Comparison of ENCODE assay signal across 8 cellular contexts in the genomic region with DNA sequence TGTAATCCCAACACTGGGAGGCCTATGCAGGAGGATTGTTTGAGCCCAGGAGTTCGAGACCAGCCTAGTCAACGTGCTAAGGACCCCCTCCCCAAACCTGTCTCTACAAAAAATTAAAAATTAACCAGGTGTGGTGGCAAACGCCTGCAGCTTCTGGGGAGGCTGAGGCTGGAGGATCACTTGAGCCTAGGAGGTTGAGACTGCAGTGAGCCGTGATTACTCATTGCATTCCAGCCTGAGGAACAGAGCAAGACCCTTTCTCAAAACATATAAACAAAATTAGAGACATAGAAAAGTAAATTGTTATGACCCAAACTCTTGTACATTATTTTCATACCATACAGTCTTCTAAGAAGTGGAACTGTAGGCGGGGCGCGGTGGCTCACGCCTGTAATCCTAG. TPM values are rescaled to one million over a fixed set of nuclear protein-coding genes. Genes with fewer than 3 reads are reported as not detected.
DNase-seq lines count a peak whose midpoint lies in the region; ATAC-seq and TF ChIP-seq lines count a peak whose summit lies in the region.

No MANE protein-coding gene starts in this region.

- no peaks in the 10 kb centered on the region for H3K27me3 Mint-ChIP-seq in activated CD4-positive, alpha-beta T cell treated with anti-CD3 and anti-CD28 coated beads for 36 hours
- no peaks in the 10 kb centered on the region for H3K27me3 Mint-ChIP-seq in activated naive CD8-positive, alpha-beta T cell treated with anti-CD3 and anti-CD28 coated beads for 36 hours

- H3K4me1 ChIP-seq in left lung (peaks cover 18 to 45% of the 10 kb centered on the region in 2 donors), thoracic aorta (ENCODE audit: control insufficient read depth in 1 of 2, low read depth in 2 of 2) (peaks cover 19 to 32% of the 10 kb centered on the region in 2 donors)

- peak overlapping the region; percentile 94 for H3K4me3 Mint-ChIP-seq in activated CD4-positive, alpha-beta T cell treated with anti-CD3 and anti-CD28 coated beads for 36 hours
- H3K4me3 Mint-ChIP-seq in activated naive CD8-positive, alpha-beta T cell treated with anti-CD3 and anti-CD28 coated beads for 36 hours: peak overlapping the region; percentile 97

- CTCF ChIA-PET in activated CD4-positive, alpha-beta T cell treated with anti-CD3 and anti-CD28 coated beads for 36 hours (lab: Charles Lee): interaction anchor here (0.6 kb wide), 1 partner anchor 203 kb away, joined by 4 read pairs; no protein-coding TSS in a partner anchor

- H3K27me3 ChIP-seq in left lung: no peaks in the 10 kb centered on the region
- H3K27me3 ChIP-seq in thoracic aorta (replicated peaks; ENCODE audit: insufficient read depth): no peaks in the 10 kb centered on the region

- POLR2A ChIA-PET in activated CD4-positive, alpha-beta T cell treated with anti-CD3 and anti-CD28 coated beads for 36 hours (lab: Charles Lee): no interaction called here

- no peak for ATAC-seq in activated CD4-positive, alpha-beta T cell treated with anti-CD3 and anti-CD28 coated beads for 36 hours
- ATAC-seq in left lung: no peak
- no peak for ATAC-seq in thoracic aorta (ENCODE audit: insufficient number of reproducible peaks, low FRiP score, low read depth)
- ATAC-seq in HG03565 (IDR thresholded peaks at IDR 0.05; ENCODE audit: unreplicated experiment): no peak

- H3K4me3 ChIP-seq in left lung: peak overlapping the region; percentile 92 to 98
- peak overlapping the region; percentile 97 for H3K4me3 ChIP-seq in thoracic aorta

- peak overlapping the region; percentile 86 for H3K27ac Mint-ChIP-seq in activated CD4-positive, alpha-beta T cell treated with anti-CD3 and anti-CD28 coated beads for 36 hours
- H3K27ac Mint-ChIP-seq in activated naive CD8-positive, alpha-beta T cell treated with anti-CD3 and anti-CD28 coated beads for 36 hours: peak overlapping the region; percentile 90

- peaks cover 32% of the 10 kb centered on the region for H3K4me1 Mint-ChIP-seq in activated CD4-positive, alpha-beta T cell treated with anti-CD3 and anti-CD28 coated beads for 36 hours
- H3K4me1 Mint-ChIP-seq in activated naive CD8-positive, alpha-beta T cell treated with anti-CD3 and anti-CD28 coated beads for 36 hours: peaks cover 34% of the 10 kb centered on the region

- TF ChIP-seq CTCF in left lung (IDR thresholded peaks at IDR 0.05) (no peak), thoracic aorta (IDR thresholded peaks at IDR 0.05) (no peak)

- H3K9me3 ChIP-seq in left lung (no peaks in the 10 kb centered on the region), thoracic aorta (no peaks in the 10 kb centered on the region)

- peaks cover 15% of the 10 kb centered on the region for H3K36me3 Mint-ChIP-seq in activated CD4-positive, alpha-beta T cell treated with anti-CD3 and anti-CD28 coated beads for 36 hours (ENCODE audit: low read depth)
- peaks cover 11% of the 10 kb centered on the region for H3K36me3 Mint-ChIP-seq in activated naive CD8-positive, alpha-beta T cell treated with anti-CD3 and anti-CD28 coated beads for 36 hours

- no peaks in the 10 kb centered on the region for H3K9me3 Mint-ChIP-seq in activated CD4-positive, alpha-beta T cell treated with anti-CD3 and anti-CD28 coated beads for 36 hours (ENCODE audit: low read depth)
- H3K9me3 Mint-ChIP-seq in activated naive CD8-positive, alpha-beta T cell treated with anti-CD3 and anti-CD28 coated beads for 36 hours: no peaks in the 10 kb centered on the region

- DNase-seq in activated CD4-positive, alpha-beta T cell treated with anti-CD3 and anti-CD28 coated beads for 36 hours: no peak
- DNase-seq in activated CD4-positive, alpha-beta T cell treated with anti-CD3 and anti-CD28 coated beads, Interleukin-2, amount 50 U/mL, for 1 hour: no peak
- no peak for DNase-seq in activated naive CD8-positive, alpha-beta T cell treated with anti-CD3 and anti-CD28 coated beads for 36 hours
- DNase-seq in left lung: no peak
- no peak for DNase-seq in thoracic aorta (ENCODE audit: low spot score)
- DNase-seq in superior temporal gyrus (ENCODE audit: extremely low spot score): no peak
- DNase-seq in NCI-H82 treated with DMSO at 0.1 percent for 48 hours (lab: John Stamatoyannopoulos, UW; ENCODE audit: unreplicated experiment): no peak

- H3K27ac ChIP-seq in left lung: no peak overlapping the region
- H3K27ac ChIP-seq in thoracic aorta: peak overlapping the region; percentile 93

- intact Hi-C loops in activated CD4-positive, alpha-beta T cell treated with anti-CD3 and anti-CD28 coated beads for 36 hours (cut with DNase I, micrococcal nuclease): loop anchor here in 1 of 2 experiments (5.0 to 10.0 kb wide), 2 partner anchors 187 to 410 kb away; partner anchors contain the start of gene ASB6
- intact Hi-C loops in left lung (cut with DNase I): no loop called here

- H3K36me3 ChIP-seq in left lung (peaks cover 0 to 13% of the 10 kb centered on the region in 2 donors), thoracic aorta (no peaks in the 10 kb centered on the region)

RNA-seq across cellular contexts. Expression of gene GPR107, which starts 1.1 kb away (rescaled TPM):
- 10 to 100 TPM; 17.7 to 19.7 TPM for total RNA-seq in activated CD4-positive, alpha-beta T cell treated with anti-CD3 and anti-CD28 coated beads for 36 hours
- 10 to 100 TPM; 17.7 to 19.4 TPM for total RNA-seq in activated naive CD8-positive, alpha-beta T cell treated with anti-CD3 and anti-CD28 coated beads for 36 hours
- total RNA-seq in left lung: 10 to 100 TPM; 43.0 to 52.4 TPM
- 10 to 100 TPM; 47.5 to 51.9 TPM for total RNA-seq in thoracic aorta

RNA-seq across cellular contexts. Expression of gene FNBP1, which starts 11.8 kb away (rescaled TPM):
- 100 to 1,000 TPM; 254 to 354 TPM for total RNA-seq in activated CD4-positive, alpha-beta T cell treated with anti-CD3 and anti-CD28 coated beads for 36 hours
- total RNA-seq in activated naive CD8-positive, alpha-beta T cell treated with anti-CD3 and anti-CD28 coated beads for 36 hours: 100 to 1,000 TPM; 198 TPM
- total RNA-seq in left lung (10 to 100 TPM; 30.4 to 51.8 TPM), thoracic aorta (10 to 100 TPM; 71.5 to 80.3 TPM)

Comparison
In these comparisons a context has a peak if more than half of its experiments do, and no peak if none do; other contexts are left out.
1. H3K27ac ChIP-seq: peak in thoracic aorta (2 of 2); none in left lung (0 of 2).